ENCODE assay signal across 1 cellular context in the genomic region with DNA sequence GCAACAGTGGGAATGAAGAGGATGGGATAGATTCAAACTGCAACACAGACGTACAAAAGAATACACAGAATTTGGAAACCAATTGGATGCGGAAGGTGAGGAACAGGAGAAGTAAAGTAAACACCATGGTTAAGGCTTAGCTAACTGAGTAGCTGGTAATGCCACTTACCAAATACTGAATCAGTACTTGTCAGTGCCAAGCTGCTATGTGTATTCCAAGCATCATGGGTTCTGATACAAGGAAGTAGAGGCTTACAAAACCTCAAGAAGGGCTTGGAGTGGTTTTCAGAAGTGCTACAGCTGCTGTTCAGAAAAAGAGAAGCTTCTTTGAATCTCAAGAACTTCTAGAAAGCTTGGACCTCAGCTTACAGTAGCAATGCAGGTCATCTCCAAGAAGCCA.
TF ChIP-seq lines count a peak whose summit lies in the region.

No MANE protein-coding gene starts in this region.

TF ChIP-seq in H1, 55 proteins besides CTCF, POLR2A, EP300 and RAD21 (continued from another document):
- no peak for TF ChIP-seq EZH2 (IDR thresholded peaks at IDR 0.05; ENCODE audit: low read depth, low read length, severe bottlenecking)
- no peak for TF ChIP-seq NANOG (IDR thresholded peaks at IDR 0.05; ENCODE audit: insufficient read depth, low read depth, low read length, poor library complexity, severe bottlenecking)
- TF ChIP-seq SIN3A (conservative IDR thresholded peaks at IDR 0.05 in 1 of 2, IDR thresholded peaks at IDR 0.05 in 1 of 2; ENCODE audit: low read depth in 1 of 2, low read length in 2 of 2): no peak
- TF ChIP-seq PHF8 (conservative IDR thresholded peaks at IDR 0.05; ENCODE audit: low read depth, low read length): no peak
- TF ChIP-seq RXRA (IDR thresholded peaks at IDR 0.05; ENCODE audit: insufficient read depth, low read depth, low read length): no peak
- no peak for TF ChIP-seq NRF1 (IDR thresholded peaks at IDR 0.05; ENCODE audit: low read depth, low read length)
- TF ChIP-seq POLR2AphosphoS5 (IDR thresholded peaks at IDR 0.05; ENCODE audit: low read depth, low read length): no peak
- no peak for TF ChIP-seq SP2 (IDR thresholded peaks at IDR 0.05; ENCODE audit: low read length)
- TF ChIP-seq CBX5 (IDR thresholded peaks at IDR 0.05; ENCODE audit: low read depth, low read length): no peak
- TF ChIP-seq BCL11A (IDR thresholded peaks at IDR 0.05; ENCODE audit: low read depth in 2 of 2, low read length in 2 of 2): no peak
